ENCODE assay signal across 8 cellular contexts in the genomic region with DNA sequence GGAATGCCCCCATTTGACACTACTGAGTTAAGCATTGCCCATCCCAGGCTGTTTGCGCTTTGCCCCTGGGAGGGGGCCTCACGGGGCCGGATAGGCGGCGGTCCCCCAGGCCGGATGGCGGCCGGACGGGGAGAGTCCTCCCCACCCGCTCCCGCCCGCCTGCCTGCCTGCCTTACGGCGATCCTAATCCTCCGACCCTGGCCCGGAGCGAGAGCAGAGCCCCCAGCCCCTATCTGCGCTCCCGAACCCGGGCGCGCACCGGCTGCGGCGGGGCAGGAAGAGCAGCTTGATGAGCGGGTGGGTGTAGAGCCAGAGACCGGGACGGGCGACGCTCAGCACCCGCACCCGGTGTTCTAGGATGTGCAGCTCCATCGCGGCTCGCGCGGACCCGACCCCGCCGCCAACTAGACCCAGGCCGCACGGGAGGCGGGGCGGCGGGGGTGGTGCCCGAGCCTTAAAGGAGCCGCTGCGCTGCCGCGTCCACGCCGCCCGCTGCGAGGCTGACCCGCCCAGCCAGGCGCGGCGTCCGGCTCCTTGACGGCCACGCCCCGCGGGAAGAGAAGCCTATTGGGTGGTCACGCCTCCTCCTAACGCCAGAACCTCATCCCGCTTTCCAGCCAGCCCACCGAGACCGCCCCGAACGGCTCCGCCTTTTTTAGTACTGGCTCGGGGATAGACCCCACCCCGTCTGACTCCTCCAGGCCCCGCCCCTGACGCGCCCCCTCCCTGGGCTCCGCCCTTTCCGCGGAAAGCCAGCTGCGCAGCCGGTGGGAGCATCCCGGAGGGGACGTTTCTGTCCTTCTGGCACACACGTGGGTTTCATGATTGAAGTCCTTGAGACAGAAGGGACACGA. TPM values are rescaled to one million over a fixed set of nuclear protein-coding genes. Genes with fewer than 3 reads are reported as not detected.
DNase-seq lines count a peak whose midpoint lies in the region; ATAC-seq and TF ChIP-seq lines count a peak whose summit lies in the region.

A gene (minus strand): TSS at position 380 of the 854 bp plus-strand sequence. CDS start 8 bp downstream, at position 372.

- H3K79me1 ChIP-seq in trophoblast cell (ENCODE audit: low read length) = peaks cover 10% of the 10 kb centered on the region

- H2AFZ ChIP-seq in trophoblast cell (ENCODE audit: insufficient read depth, low read length, poor library complexity) = peak within 1 kb of the TSS; percentile 5

- no CpG with 5 or more reads among the region's 85 CpGs for WGBS in trophoblast cell (ENCODE audit: extremely low coverage, insufficient coverage, insufficient read length)
- WGBS in transverse colon (ENCODE audit: low coverage in 1 of 2), 2 donors = 0% methylated on average over 33 of the region's 85 CpGs; no CpG with 5 or more reads in 1 of the 2 donors

- H3K4me3 ChIP-seq in adipocyte (ENCODE audit: low read length) (peak within 1 kb of the TSS; percentile 83), trophoblast cell (ENCODE audit: low read depth, low read length) (peak within 1 kb of the TSS; percentile 84), transverse colon (peak within 1 kb of the TSS; percentile 55 to 81 (median 78))

- TF ChIP-seq EP300 in transverse colon (IDR thresholded peaks at IDR 0.05; ENCODE audit: low read depth) = no peak

- H3K36me3 ChIP-seq in adipocyte (ENCODE audit: control insufficient read depth, insufficient read depth, low read length, severe bottlenecking) = peaks cover 39% of the 10 kb centered on the region
- peaks cover 55 to 57% of the 10 kb centered on the region in 2 experiments for H3K36me3 ChIP-seq in trophoblast cell (ENCODE audit: control insufficient read depth in 1 of 2, insufficient read depth in 2 of 2, low read length in 2 of 2)
- H3K36me3 ChIP-seq in transverse colon = peaks cover 0 to 21% (median 13%) of the 10 kb centered on the region in 4 donors

- H4K12ac ChIP-seq in trophoblast cell (ENCODE audit: low read depth, low read length) = peak within 1 kb of the TSS; percentile 43

- in situ Hi-C loops in transverse colon (cut with MboI; ENCODE audit: low pct_ligation_motif_present in 1 of 4, low pct_unique_long_range_greater_than_20kb in 1 of 4, low sequenced_read_pairs in 3 of 4) = loop anchor here in 2 of 4 donors (10.0 to 25.0 kb wide), 2 partner anchors 95 to 98 kb away; a partner anchor contains a TSS

- H3K4me1 ChIP-seq in adipocyte (ENCODE audit: control insufficient read depth, insufficient read depth, low read length) (peaks cover 34% of the 10 kb centered on the region), trophoblast cell (ENCODE audit: control insufficient read depth in 1 of 2, insufficient read depth in 2 of 2, low read length in 2 of 2) (peaks cover 24 to 27% of the 10 kb centered on the region in 2 experiments), transverse colon (peaks cover 27 to 41% (median 34%) of the 10 kb centered on the region in 4 donors)

- DNase-seq in GM10266 (ENCODE audit: extremely low spot score) (peak; percentile 97), NCI-H1417 (lab: John Stamatoyannopoulos, UW) (peak; percentile 82 to 94 (median 88)), SW480 (ENCODE audit: low spot score) (peak; percentile 96), adipocyte (ENCODE audit: low read depth) (peak; percentile 100), cardiac septum (ENCODE audit: low spot score) (peak; percentile 99), trophoblast cell (peak; percentile 99), transverse colon (peak; percentile 99)

- H3K18ac ChIP-seq in trophoblast cell (ENCODE audit: low read length) = peak within 1 kb of the TSS; percentile 31

- intact Hi-C loops in cardiac septum (cut with DNase I) = loop anchor here (1.0 to 2.0 kb wide), 3 partner anchors 37 to 135 kb away; a partner anchor contains a TSS
- intact Hi-C loops in transverse colon (cut with DNase I; ENCODE audit: low total_unique reads) = loop anchor here (2.0 kb wide), 2 partner anchors 37 to 67 kb away; a partner anchor contains a TSS

- peak within 1 kb of the TSS; percentile 72 for H2BK120ac ChIP-seq in trophoblast cell (ENCODE audit: insufficient read depth, low read length, poor library complexity)

- peak within 1 kb of the TSS; percentile 87 for H3K14ac ChIP-seq in trophoblast cell (ENCODE audit: low read length)

- H3K4ac ChIP-seq in trophoblast cell (ENCODE audit: low read depth, low read length) = peak within 1 kb of the TSS; percentile 58

- H3K23ac ChIP-seq in trophoblast cell (ENCODE audit: low read length) = no peak within 1 kb of the TSS

- no peaks in the 10 kb centered on the region for H3K27me3 ChIP-seq in adipocyte (replicated peaks; ENCODE audit: control insufficient read depth, insufficient read depth, low read length)
- no peaks in the 10 kb centered on the region for H3K27me3 ChIP-seq in trophoblast cell (ENCODE audit: insufficient read depth, low read length)
- no peaks in the 10 kb centered on the region for H3K27me3 ChIP-seq in transverse colon

- H3K9ac ChIP-seq in adipocyte (ENCODE audit: low read length) = peak within 1 kb of the TSS; percentile 86
- H3K9ac ChIP-seq in trophoblast cell (ENCODE audit: low read length) = peak within 1 kb of the TSS; percentile 70

- no peak for TF ChIP-seq CTCF in GM10266 (IDR thresholded peaks at IDR 0.05; ENCODE audit: control insufficient read depth, insufficient read depth, low read depth, missing control alignments)
- TF ChIP-seq CTCF in transverse colon (IDR thresholded peaks at IDR 0.05) = no peak

- H2BK12ac ChIP-seq in trophoblast cell (ENCODE audit: low read length) = peak within 1 kb of the TSS; percentile 51

- peak within 1 kb of the TSS; percentile 77 for H3K27ac ChIP-seq in trophoblast cell (ENCODE audit: low read depth, low read length)
- H3K27ac ChIP-seq in transverse colon = peak within 1 kb of the TSS; percentile 89 to 93 (median 90)

- H2BK5ac ChIP-seq in trophoblast cell (ENCODE audit: low read depth, low read length, poor library complexity) = peak within 1 kb of the TSS; percentile 81

- H4K8ac ChIP-seq in trophoblast cell (ENCODE audit: low read depth, low read length) = peak within 1 kb of the TSS; percentile 33

- peaks cover 6% of the 10 kb centered on the region for H3K79me2 ChIP-seq in trophoblast cell (ENCODE audit: control insufficient read depth, insufficient read depth, low read length, poor library complexity)

- peak within 1 kb of the TSS; percentile 5 for H2AK5ac ChIP-seq in trophoblast cell (ENCODE audit: low read length)

- H3K4me2 ChIP-seq in trophoblast cell (ENCODE audit: low read length) = peak within 1 kb of the TSS; percentile 81

- ATAC-seq in HG02642 (IDR thresholded peaks at IDR 0.05; ENCODE audit: poor library complexity, unreplicated experiment) = peak; percentile 65

- H3K9me3 ChIP-seq in adipocyte (ENCODE audit: control insufficient read depth, low read length) = no peaks in the 10 kb centered on the region
- H3K9me3 ChIP-seq in trophoblast cell (ENCODE audit: insufficient read depth, low read depth, low read length) = peaks cover 3% of the 10 kb centered on the region
- H3K9me3 ChIP-seq in transverse colon = no peaks in the 10 kb centered on the region

- peak; percentile 59 for TF ChIP-seq POLR2A in transverse colon (IDR thresholded peaks at IDR 0.05)

- H4K91ac ChIP-seq in trophoblast cell (ENCODE audit: low read depth, low read length) = peak within 1 kb of the TSS; percentile 77

RNA-seq across cellular contexts. Expression of the gene that starts here (rescaled TPM):
- total RNA-seq in cardiac septum = 5.0 TPM
- polyA plus RNA-seq in trophoblast cell (2013) = 41.1 and 44.2 TPM in 2 replicates
- 1 to 10 TPM in 2 of 4 donors, not detected in 2; 5.6 to 6.8 TPM for total RNA-seq in transverse colon

Comparison
In these comparisons a context has a peak if more than half of its experiments do, and no peak if none do; other contexts are left out.
1. Peak in every context shown above with its lines: DNase-seq, ATAC-seq, H3K4me3 ChIP-seq and H3K27ac ChIP-seq.